In the genomic region with DNA sequence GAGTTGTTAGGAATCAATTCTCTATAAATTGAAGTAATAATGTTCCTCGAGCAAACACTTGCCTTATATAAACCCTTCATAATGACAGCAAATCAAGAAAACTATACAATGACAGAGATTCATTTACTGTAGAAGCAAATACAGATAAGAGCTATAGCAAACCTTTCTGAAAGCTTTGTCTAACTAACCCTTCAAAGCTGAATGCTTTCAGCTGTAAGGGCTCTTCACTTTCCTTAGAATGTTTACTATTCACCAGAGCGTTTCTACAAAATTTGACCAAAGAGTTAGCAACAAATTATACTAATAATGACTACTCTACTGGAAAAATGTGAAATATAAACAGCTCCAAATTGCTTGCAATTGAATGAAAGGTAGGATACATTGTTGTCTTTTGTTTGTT, we compare ENCODE assay signal across 12 cellular contexts.
"Had no signal": no experiment of that assay in that cellular context is flagged by ENCODE, and none has a peak within 500 bp of the region (broad histone marks: within the 10 kb centered on the region; RNA-seq: fewer than 3 reads in every experiment).

No MANE protein-coding gene starts in this region.

- H3K36me3 ChIP-seq: colonic mucosa, heart left ventricle, right lobe of liver, tibial artery, vagina had no signal

- H3K9me3 ChIP-seq: colonic mucosa, mucosa of descending colon, right lobe of liver, tibial artery, vagina had no signal

- H3K27me3 ChIP-seq: colonic mucosa, heart left ventricle, right lobe of liver, tibial artery, vagina had no signal

- H3K4me3 ChIP-seq: colonic mucosa, heart left ventricle, mucosa of descending colon, right lobe of liver, tibial artery, vagina had no signal

- DNase-seq: activated CD4-positive, alpha-beta T cell treated with anti-CD3 and anti-CD28 coated beads, Interleukin-2, amount 50 U/mL, for 1 hour; caudate nucleus; colonic mucosa; effector CD4-positive, alpha-beta T cell; foreskin melanocyte; heart left ventricle; mucosa of descending colon; natural killer cell; occipital lobe; right lobe of liver; tibial artery had no signal

- H3K4me1 ChIP-seq: colonic mucosa, heart left ventricle, right lobe of liver, tibial artery, vagina had no signal

- H3K27ac ChIP-seq: colonic mucosa, heart left ventricle, right lobe of liver, tibial artery, vagina had no signal
